Comparison of ENCODE assay signal across 8 cellular contexts in the genomic region with DNA sequence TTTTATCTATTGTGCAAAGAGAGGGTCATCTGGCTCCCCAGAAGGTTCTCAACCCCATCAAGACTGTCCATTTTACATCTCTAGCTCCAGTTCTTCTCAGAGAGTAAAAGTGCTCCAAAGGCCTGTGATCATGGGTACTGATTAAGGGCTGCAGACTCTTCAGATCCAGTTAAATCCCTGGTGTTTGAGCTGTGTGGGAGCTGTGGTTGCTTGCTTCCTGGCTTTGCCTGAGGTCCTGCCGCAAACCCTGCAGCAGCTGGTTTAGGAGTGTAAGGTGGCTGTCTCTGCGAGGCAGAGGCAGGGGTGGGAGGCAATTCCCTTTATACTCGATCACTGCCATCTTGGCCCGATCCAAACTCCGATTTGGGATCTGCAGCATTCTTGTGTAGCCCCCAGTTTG. TPM values are rescaled to one million over a fixed set of nuclear protein-coding genes. Genes with fewer than 3 reads are reported as not detected.
DNase-seq lines count a peak whose midpoint lies in the region; ATAC-seq and TF ChIP-seq lines count a peak whose summit lies in the region.

No MANE protein-coding gene starts in this region.

- no peak for TF ChIP-seq EP300 in gastroesophageal sphincter (IDR thresholded peaks at IDR 0.05)

- no peaks in the 10 kb centered on the region for H3K27me3 ChIP-seq in SU-DHL-6 (ENCODE audit: low read length)
- no peaks in the 10 kb centered on the region for H3K27me3 ChIP-seq in gastroesophageal sphincter
- H3K27me3 ChIP-seq in spleen (replicated peaks in 1 of 7), result no peaks in the 10 kb centered on the region

- TF ChIP-seq CTCF in SU-DHL-6 (IDR thresholded peaks at IDR 0.05; ENCODE audit: insufficient read depth, low read length, poor library complexity, severe bottlenecking) (no peak), gastroesophageal sphincter (IDR thresholded peaks at IDR 0.05) (no peak), spleen (IDR thresholded peaks at IDR 0.05 in 8 of 11, conservative IDR thresholded peaks at IDR 0.05 in 3 of 11) (no peak)

- peak; percentile 17 for DNase-seq in H4 (ENCODE audit: low spot score)
- DNase-seq in spleen, result no peak
- DNase-seq in activated gamma-delta T cell treated with Interleukin-2 at 50 U/mL for 16 hours, result no peak

- peak overlapping the region; percentile 94 for H3K4me3 ChIP-seq in SU-DHL-6 (ENCODE audit: insufficient read depth, low read length, poor library complexity, severe bottlenecking)
- H3K4me3 ChIP-seq in gastroesophageal sphincter, result peak overlapping the region; percentile 45 to 87
- H3K4me3 ChIP-seq in spleen, result peak overlapping the region; percentile 81 to 100 (median 96)

- H3F3A ChIP-seq in SU-DHL-6 (ENCODE audit: insufficient read depth), result peaks cover 20% of the 10 kb centered on the region; the same call in 1 of the 2 replicates

- WGBS in gastroesophageal sphincter (ENCODE audit: low coverage in 1 of 2), 2 donors, result 32 to 60% methylated on average over 1 to 3 of the region's 5 CpGs
- 0 to 20% (median 15%) methylated on average over 2 to 5 of the region's 5 CpGs for WGBS in spleen, 5 donors

- peak overlapping the region; percentile 93 for H3K9ac ChIP-seq in SU-DHL-6 (ENCODE audit: low read length)

- intact Hi-C loops in spleen (cut with DNase I; ENCODE audit: low total_unique reads), result loop anchor here (5.0 kb wide), 1 partner anchor 80 kb away; a partner anchor contains a TSS

- peaks cover 16% of the 10 kb centered on the region for H3K36me3 ChIP-seq in SU-DHL-6 (ENCODE audit: low read length)
- peaks cover 0 to 22% of the 10 kb centered on the region in 2 donors for H3K36me3 ChIP-seq in gastroesophageal sphincter
- H3K36me3 ChIP-seq in spleen, result peaks cover 0 to 30% (median 13%) of the 10 kb centered on the region in 6 donors

- peak overlapping the region; percentile 50; the same call in 1 of the 2 replicates for H3K27ac ChIP-seq in SU-DHL-6 (ENCODE audit: low read depth, low read length)
- peak overlapping the region; percentile 2 to 98 (median 92) for H3K27ac ChIP-seq in gastroesophageal sphincter
- peak overlapping the region in 5 of 8 donors; percentile 90 to 96 (median 92) for H3K27ac ChIP-seq in spleen

- ATAC-seq in gastroesophageal sphincter, result no peak
- ATAC-seq in GM19328 (IDR thresholded peaks at IDR 0.05; ENCODE audit: unreplicated experiment), result no peak
- no peak for ATAC-seq in HG03354 (IDR thresholded peaks at IDR 0.05; ENCODE audit: poor library complexity, severe bottlenecking, unreplicated experiment)
- no peak for ATAC-seq in HG03045 (IDR thresholded peaks at IDR 0.05; ENCODE audit: unreplicated experiment)

- TF ChIP-seq POLR2A in gastroesophageal sphincter (IDR thresholded peaks at IDR 0.05), result no peak
- no peak for TF ChIP-seq POLR2A in spleen (IDR thresholded peaks at IDR 0.05)

- no peak overlapping the region for H2AFZ ChIP-seq in SU-DHL-6 (ENCODE audit: low read depth, low read length, severe bottlenecking)

- H3K4me2 ChIP-seq in SU-DHL-6 (ENCODE audit: low read depth, low read length, poor library complexity, severe bottlenecking), result peak overlapping the region; percentile 82

- no peaks in the 10 kb centered on the region for H3K9me3 ChIP-seq in SU-DHL-6 (ENCODE audit: insufficient read depth, low read length)
- no peaks in the 10 kb centered on the region for H3K9me3 ChIP-seq in gastroesophageal sphincter
- H3K9me3 ChIP-seq in spleen, result no peaks in the 10 kb centered on the region

- H3K4me1 ChIP-seq in gastroesophageal sphincter (peaks cover 8 to 31% (median 8%) of the 10 kb centered on the region in 3 donors), spleen (peaks cover 11 to 38% (median 24%) of the 10 kb centered on the region in 6 donors)

- H3K9me2 ChIP-seq in SU-DHL-6 (replicated peaks; ENCODE audit: insufficient read depth, low read length), result no peaks in the 10 kb centered on the region

- H4K20me1 ChIP-seq in SU-DHL-6 (ENCODE audit: low read depth, low read length), result peaks cover 7% of the 10 kb centered on the region; the same call in 1 of the 2 replicates

- H3K79me2 ChIP-seq in SU-DHL-6 (ENCODE audit: insufficient read depth, low read length), result peaks cover 29% of the 10 kb centered on the region

RNA-seq across cellular contexts. Expression of a gene that starts 1.2 kb away (rescaled TPM):
- total RNA-seq in H4 (2014; rRNA removed; shearing (Covaris generic)), result 98.8 and 99.5 TPM in 2 replicates
- 10 to 100 TPM; 12.6 to 35.0 (median 18.6) TPM for total RNA-seq in gastroesophageal sphincter
- total RNA-seq in spleen, result 10 to 100 TPM; 31.1 to 74.7 (median 41.1) TPM
- polyA plus RNA-seq in spleen, result 10 to 100 TPM; 41.7 to 70.2 (median 52.9) TPM

RNA-seq across cellular contexts. Expression of a gene that starts 26.3 kb away (rescaled TPM):
- total RNA-seq in H4 (2014; rRNA removed; shearing (Covaris generic)), result 0.08 and 0.19 TPM in 2 replicates
- total RNA-seq in gastroesophageal sphincter, result 10 to 100 TPM; 22.2 to 59.8 (median 37.8) TPM
- total RNA-seq in spleen, result 10 to 100 TPM; 29.8 to 58.8 (median 43.4) TPM
- 1 to 10 TPM; 1.9 to 7.6 (median 3.1) TPM for polyA plus RNA-seq in spleen

Comparison
In these comparisons a context has a peak if more than half of its experiments do, and no peak if none do; other contexts are left out.
1. RNA of a gene that starts 26.3 kb away (total RNA-seq): 29.8 to 58.8 TPM in spleen and 22.2 to 59.8 TPM in gastroesophageal sphincter; 0.08 to 0.19 TPM in H4; every median in the first group is over 10 times any median in the second.
2. Peak in every context shown above with its lines, with median percentiles within 50 percentile points of each other: H3K27ac ChIP-seq and H3K4me3 ChIP-seq.